Comparison of ENCODE assay signal across 1 cellular context in the genomic region with DNA sequence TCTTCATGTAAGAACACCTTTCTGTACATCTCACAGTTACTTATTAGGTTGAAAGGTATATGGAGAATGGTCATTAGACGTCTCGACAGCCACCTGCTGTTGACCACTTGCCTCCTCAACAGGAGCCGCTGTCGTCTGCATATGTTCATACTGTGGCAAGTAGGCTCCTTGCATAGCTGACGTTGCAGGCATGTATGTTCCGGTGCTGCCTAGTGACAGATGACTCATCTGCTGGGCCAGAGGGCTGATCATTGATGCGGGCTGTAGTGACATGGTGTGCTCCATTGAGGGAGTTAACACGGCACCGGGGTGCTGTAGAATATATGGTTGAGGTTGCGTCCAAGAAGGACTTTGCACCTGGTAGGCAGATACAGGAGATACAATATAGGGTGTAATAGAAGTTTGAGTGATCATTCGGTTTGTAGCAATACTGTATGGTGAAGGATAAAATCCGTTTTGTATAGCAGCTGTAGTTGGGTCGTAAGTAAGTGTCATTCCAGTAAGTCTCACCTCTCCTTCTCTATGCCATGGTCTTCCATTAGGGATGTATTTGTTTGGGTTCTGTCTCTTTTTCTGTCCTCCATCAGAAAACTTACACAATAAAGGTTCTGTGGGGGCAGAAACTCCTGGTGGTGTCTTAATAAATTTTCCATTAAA.
TF ChIP-seq lines count a peak whose summit lies in the region.

No MANE protein-coding gene starts in this region.

TF ChIP-seq in IMR-90, 13 proteins besides CTCF, POLR2A, EP300 and RAD21:
- peak; percentile 79 for TF ChIP-seq RFX5 (IDR thresholded peaks at IDR 0.05; ENCODE audit: low read depth, low read length)
